ENCODE assay signal across 9 cellular contexts in the genomic region with DNA sequence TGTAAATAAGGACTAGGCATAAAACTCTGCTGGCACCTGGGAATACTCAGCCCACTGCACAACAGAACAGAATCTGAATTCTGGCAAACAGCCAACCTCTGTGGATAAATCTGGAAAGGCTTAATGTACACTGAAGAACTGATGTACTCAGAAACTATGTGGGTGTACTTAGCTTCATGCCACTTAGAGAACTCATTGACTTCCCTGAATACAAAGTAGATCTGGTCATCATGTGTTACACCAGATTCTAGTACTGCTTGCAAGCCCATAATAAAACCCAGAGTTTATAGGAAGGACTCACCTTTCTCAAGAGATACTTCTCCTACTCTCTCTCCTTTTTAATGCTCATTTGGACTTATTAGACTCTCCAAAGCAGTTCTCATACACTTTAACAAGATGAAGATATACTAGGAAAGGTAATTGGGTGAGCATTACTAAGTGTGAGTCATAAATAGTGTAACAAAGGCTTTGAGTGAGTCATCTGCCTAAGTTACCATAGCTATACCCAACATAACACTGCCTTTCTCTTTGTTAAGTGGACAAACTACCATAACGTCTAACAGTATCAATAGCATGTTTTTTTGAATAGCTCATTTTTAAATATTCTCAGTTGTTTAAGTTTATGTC.
DNase-seq lines count a peak whose midpoint lies in the region; ATAC-seq and TF ChIP-seq lines count a peak whose summit lies in the region.
"Had no signal": no experiment of that assay in that cellular context is flagged by ENCODE, and none has a peak within 500 bp of the region (broad histone marks: within the 10 kb centered on the region; RNA-seq: fewer than 3 reads in every experiment).

No MANE protein-coding gene starts in this region.

- ATAC-seq in HG02970 (IDR thresholded peaks at IDR 0.05; ENCODE audit: low FRiP score, unreplicated experiment): peak; percentile 67
- ATAC-seq in HG03108 (IDR thresholded peaks at IDR 0.05; ENCODE audit: unreplicated experiment): no peak
- ATAC-seq in GM21529 (IDR thresholded peaks at IDR 0.05; ENCODE audit: unreplicated experiment): no peak

- in situ Hi-C loops in GM13977 (cut with MboI; ENCODE audit: low pct_unique_long_range_greater_than_20kb, low sequenced_read_pairs, unreplicated experiment): no loop called here

- DNase-seq in GM04503 (ENCODE audit: low read depth): peak; percentile 90
- peak; percentile 32 for DNase-seq in NCI-H446 treated with DMSO at 0.1 percent for 48 hours (lab: John Stamatoyannopoulos, UW)
- DNase-seq in dedifferentiated amniotic fluid mesenchymal stem cell (ENCODE audit: extremely low spot score): peak; percentile 87
- peak; percentile 3 for DNase-seq in pons (ENCODE audit: low spot score)
- no peak for DNase-seq in GM13977 (ENCODE audit: low spot score)
- DNase-seq: right cardiac atrium had no signal

- TF ChIP-seq CTCF in GM13977 (IDR thresholded peaks at IDR 0.05; ENCODE audit: extremely low read depth, insufficient read depth, missing control alignments): no peak
